Comparison of ENCODE assay signal across 39 cellular contexts in the genomic region with DNA sequence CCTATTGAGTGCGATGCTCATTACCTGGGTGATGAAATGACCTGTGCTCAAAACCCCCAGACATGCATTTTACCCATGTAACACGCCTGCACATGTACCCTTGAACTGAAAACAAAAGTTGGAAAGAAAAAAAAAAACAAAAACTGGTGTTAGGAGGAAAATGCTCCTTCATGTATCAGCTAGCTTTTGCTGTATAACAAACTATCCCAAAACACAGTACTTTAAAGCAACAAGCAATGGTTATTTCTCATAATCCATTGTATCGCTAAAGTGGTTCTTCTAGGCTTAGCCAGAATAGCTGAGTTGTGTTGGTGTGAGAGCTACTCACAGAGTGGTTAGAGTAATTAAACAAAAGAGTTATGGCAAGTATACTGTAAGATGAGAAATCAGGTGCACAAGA. TPM values are rescaled to one million over a fixed set of nuclear protein-coding genes. Genes with fewer than 3 reads are reported as not detected.
"Had no signal": no experiment of that assay in that cellular context is flagged by ENCODE, and none has a peak within 500 bp of the region (broad histone marks: within the 10 kb centered on the region; RNA-seq: fewer than 3 reads in every experiment).

No MANE protein-coding gene starts in this region.

- H3K9me3 ChIP-seq: MG63 had no signal

- H3K36me3 ChIP-seq: MG63 had no signal

- DNase-seq: Karpas-422, Kasumi-1, MG63, MM.1S, MV-4-11, NCI-H1048, NCI-H1092, NCI-H1092 treated with DMSO at 0.1 percent for 48 hours, NCI-H1105, NCI-H1105 treated with DMSO at 0.1 percent for 48 hours, NCI-H1417, NCI-H1417 treated with DMSO at 0.1 percent for 48 hours, NCI-H1436, NCI-H1436 treated with DMSO at 0.1 percent for 48 hours, NCI-H146, NCI-H1694, NCI-H1694 treated with DMSO at 0.1 percent for 48 hours, NCI-H187, NCI-H187 treated with DMSO at 0.1 percent for 48 hours, NCI-H1930, NCI-H2029, NCI-H2029 treated with DMSO at 0.1 percent for 48 hours, NCI-H2081, NCI-H2081 treated with DMSO at 0.1 percent for 48 hours, NCI-H2107, NCI-H2171, NCI-H2171 treated with DMSO at 0.1 percent for 48 hours, NCI-H2227 treated with DMSO at 0.1 percent for 48 hours, NCI-H226, NCI-H345, NCI-H446, NCI-H446 treated with DMSO at 0.1 percent for 48 hours, NCI-H510A, NCI-H510A treated with DMSO at 0.1 percent for 48 hours, NCI-H524 had no signal

- H3K4me3 ChIP-seq: MG63 had no signal

- H3K27me3 ChIP-seq: MG63 had no signal

RNA-seq across cellular contexts. Expression of a gene that starts 57.0 kb away (rescaled TPM):
- total RNA-seq: LHCN-M2, M059J, MCF 10A, NCI-H460 had no signal
